22 cellular contexts compared by ENCODE assay signal in the genomic region with DNA sequence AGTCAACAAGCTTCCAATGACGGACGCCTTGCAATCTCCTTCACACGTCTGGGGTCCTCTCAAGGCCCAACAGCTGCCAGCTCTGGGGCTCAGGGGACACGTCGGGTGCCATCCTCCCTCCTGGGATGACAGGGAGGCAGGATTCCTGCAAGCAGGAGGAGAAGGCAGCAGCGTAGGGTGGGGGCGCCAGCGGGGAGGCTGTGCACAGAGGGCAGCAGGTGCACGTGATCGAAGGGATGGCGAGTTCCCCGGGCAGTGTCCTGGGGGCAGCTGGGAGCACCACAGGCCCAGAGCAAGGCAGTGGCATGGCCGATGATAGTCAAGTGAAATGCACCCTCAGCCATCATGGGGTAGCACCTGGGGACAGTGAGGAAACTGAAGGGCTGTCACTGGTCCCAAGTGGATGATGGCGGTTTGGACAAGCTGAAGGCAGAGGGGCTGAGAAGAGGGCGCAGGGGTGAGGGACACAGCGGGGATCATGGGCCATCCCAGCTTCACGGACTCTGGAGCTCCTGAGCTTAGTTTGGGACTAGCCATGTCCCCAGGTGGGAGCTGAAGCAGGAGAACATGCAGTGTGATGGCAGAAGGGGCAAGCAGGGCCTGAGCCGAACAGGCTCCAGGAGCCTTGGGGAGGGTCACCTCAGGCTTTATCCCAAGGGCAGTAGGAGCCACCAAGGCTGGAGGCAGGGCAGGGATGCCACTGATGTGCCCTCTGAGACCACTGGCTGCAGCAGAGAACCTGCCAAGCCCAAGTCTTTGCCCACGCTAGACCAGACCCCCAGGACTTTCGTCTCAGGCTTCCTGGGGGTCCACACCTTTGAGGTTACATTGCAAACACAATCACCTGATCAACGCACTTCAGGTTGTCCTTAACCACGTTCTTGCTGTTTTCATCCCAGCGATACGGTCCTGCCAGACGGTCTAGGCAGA. TPM values are rescaled to one million over a fixed set of nuclear protein-coding genes. Genes with fewer than 3 reads are reported as not detected.
DNase-seq lines count a peak whose midpoint lies in the region; ATAC-seq and TF ChIP-seq lines count a peak whose summit lies in the region.
"Had no signal": no experiment of that assay in that cellular context is flagged by ENCODE, and none has a peak within 500 bp of the region (broad histone marks: within the 10 kb centered on the region; RNA-seq: fewer than 3 reads in every experiment).

No MANE protein-coding gene starts in this region.

- TF ChIP-seq CTCF in BE2C (IDR thresholded peaks at IDR 0.05; ENCODE audit: low read depth, low read length) (no peak), ascending aorta (IDR thresholded peaks at IDR 0.05) (no peak), left lung (IDR thresholded peaks at IDR 0.05) (no peak), foreskin keratinocyte (conservative IDR thresholded peaks at IDR 0.05) (no peak)

- ATAC-seq in left lung (no peak), sciatic nerve (no peak), foreskin keratinocyte (no peak), GM19455 (IDR thresholded peaks at IDR 0.05; ENCODE audit: unreplicated experiment) (no peak)
- ATAC-seq: activated CD4-positive, alpha-beta T cell treated with anti-CD3 and anti-CD28 coated beads for 36 hours had no signal

- H3K4me1 ChIP-seq in BE2C (no peaks in the 10 kb centered on the region), ascending aorta (peaks cover 6 to 16% of the 10 kb centered on the region in 2 donors), left lung (peaks cover 5 to 13% of the 10 kb centered on the region in 2 donors), foreskin keratinocyte (no peaks in the 10 kb centered on the region)

- no peaks in the 10 kb centered on the region for H3K36me3 ChIP-seq in BE2C
- H3K36me3 ChIP-seq in ascending aorta: no peaks in the 10 kb centered on the region
- no peaks in the 10 kb centered on the region for H3K36me3 ChIP-seq in left lung
- H3K36me3 ChIP-seq: adrenal gland, esophagus squamous epithelium, MG63, neutrophil had no signal

- H3K9me3 ChIP-seq in BE2C (no peaks in the 10 kb centered on the region), ascending aorta (no peaks in the 10 kb centered on the region), left lung (no peaks in the 10 kb centered on the region)
- H3K9me3 ChIP-seq: adrenal gland, esophagus squamous epithelium, MG63, neutrophil had no signal

- H3K27ac ChIP-seq in ascending aorta (no peak overlapping the region), left lung (no peak overlapping the region), foreskin keratinocyte (no peak overlapping the region)
- H3K27ac ChIP-seq: adrenal gland, esophagus squamous epithelium, neutrophil had no signal

- intact Hi-C loops in ascending aorta (cut with DNase I) (no loop called here), left lung (cut with DNase I) (no loop called here), sciatic nerve (cut with DNase I) (no loop called here)

- DNase-seq in BE2C (peak; percentile 12), ascending aorta (ENCODE audit: low spot score in 2 of 2) (peak; percentile 6 to 58), left lung (peak; percentile 26 to 74), sciatic nerve (ENCODE audit: low spot score) (peak; percentile 52), foreskin keratinocyte (no peak), NOMO-1 treated with dmso at 0.1 percent for 144 hours (lab: John Stamatoyannopoulos, UW; ENCODE audit: unreplicated experiment) (no peak), NCI-H2227 treated with DMSO at 0.1 percent for 48 hours (lab: John Stamatoyannopoulos, UW) (no peak)
- DNase-seq: activated CD4-positive, alpha-beta T cell treated with anti-CD3 and anti-CD28 coated beads for 36 hours; activated gamma-delta T cell; cortex of kidney; esophagus squamous epithelium; GDM1; KBM-7; MG63; OCI-M1; retina; SIG-M5; T-cell had no signal

- H3K4me3 ChIP-seq in BE2C (ENCODE audit: low read depth, low read length): no peak overlapping the region
- no peak overlapping the region for H3K4me3 ChIP-seq in ascending aorta
- H3K4me3 ChIP-seq in left lung: no peak overlapping the region
- H3K4me3 ChIP-seq: adrenal gland, esophagus squamous epithelium, MG63 had no signal

- H3K27me3 ChIP-seq in BE2C (no peaks in the 10 kb centered on the region), ascending aorta (no peaks in the 10 kb centered on the region), left lung (peaks cover 0 to 16% of the 10 kb centered on the region in 2 donors), foreskin keratinocyte (peaks cover 20% of the 10 kb centered on the region)
- H3K27me3 ChIP-seq: adrenal gland, MG63 had no signal

RNA-seq across cellular contexts. Expression of gene SNED1, which starts 16.3 kb away (rescaled TPM):
- polyA plus RNA-seq in BE2C (2012; ENCODE audit: insufficient read depth, insufficient read length, low read depth): 1.6 TPM
- total RNA-seq in ascending aorta: 84.3 TPM
- total RNA-seq in left lung: 10 to 100 TPM; 36.4 to 48.2 TPM
- total RNA-seq in sciatic nerve: 148 TPM
- total RNA-seq in foreskin keratinocyte: not detected in 2 replicates
- not detected in 2 replicates for polyA plus RNA-seq in foreskin keratinocyte
- total RNA-seq: HT-29 had no signal

Comparison
In these comparisons a context has a peak if more than half of its experiments do, and no peak if none do; other contexts are left out.
1. DNase-seq: peak in BE2C (single experiment), ascending aorta (2 of 2), left lung (2 of 2) and sciatic nerve (single experiment); none in foreskin keratinocyte (0 of 2), NOMO-1 treated with dmso at 0.1 percent for 144 hours (single experiment) and NCI-H2227 treated with DMSO at 0.1 percent for 48 hours (single experiment).
2. RNA of gene SNED1, which starts 16.3 kb away (total RNA-seq): 148 TPM in sciatic nerve (single experiment), 84.3 TPM in ascending aorta (single experiment) and 36.4 to 48.2 TPM in left lung; not detected in foreskin keratinocyte; every median in the first group is over 10 times any median in the second.